ENCODE assay signal across 6 cellular contexts in the genomic region with DNA sequence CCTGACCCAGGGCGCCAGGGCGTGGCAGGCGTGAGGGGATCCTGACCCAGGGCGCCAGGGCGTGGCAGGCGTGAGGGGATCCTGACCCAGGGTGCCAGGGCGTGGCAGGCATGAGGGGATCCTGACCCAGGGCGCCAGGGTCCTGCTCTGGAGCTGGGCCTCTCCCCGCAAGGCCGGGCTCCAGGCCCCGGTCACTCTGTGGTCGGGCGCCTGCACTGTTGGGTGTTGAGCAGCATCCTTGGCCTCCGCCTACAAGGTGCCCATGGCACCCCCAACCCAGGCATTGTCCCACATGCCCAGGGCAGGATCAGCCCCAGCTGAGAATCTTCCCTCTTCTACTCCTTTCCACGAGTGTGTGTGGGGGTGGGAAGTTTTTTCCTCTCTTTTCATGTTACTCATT. TPM values are rescaled to one million over a fixed set of nuclear protein-coding genes. Genes with fewer than 3 reads are reported as not detected.
"Had no signal": no experiment of that assay in that cellular context is flagged by ENCODE, and none has a peak within 500 bp of the region (broad histone marks: within the 10 kb centered on the region; RNA-seq: fewer than 3 reads in every experiment).

No MANE protein-coding gene starts in this region.

RNA-seq across cellular contexts. Expression of a gene that starts 33.6 kb away (rescaled TPM):
- total RNA-seq: pancreas, posterior vena cava, pulmonary artery endothelial cell, sciatic nerve, smooth muscle cell, thyroid gland had no signal
